17 cellular contexts compared by ENCODE assay signal in the genomic region with DNA sequence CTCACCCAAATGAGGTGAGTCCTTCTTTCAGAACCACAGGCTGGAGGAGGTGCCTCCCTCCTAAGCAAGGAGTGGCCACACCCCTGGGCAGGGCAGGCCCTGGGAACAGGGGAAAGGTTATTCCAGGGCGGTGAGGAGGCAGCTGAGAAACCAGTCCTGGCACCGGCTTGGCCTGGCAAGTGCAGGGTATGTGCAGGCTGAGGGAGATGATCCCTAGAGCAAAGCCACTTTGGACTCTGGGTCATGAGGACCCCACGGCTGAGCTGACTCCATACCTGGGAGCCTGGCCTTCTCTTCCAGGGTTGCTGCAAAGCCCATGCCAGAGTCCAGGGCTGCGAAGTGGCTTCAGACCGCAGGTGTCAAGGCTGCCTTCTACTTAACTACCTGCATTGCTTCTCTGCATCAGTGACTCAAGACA. TPM values are rescaled to one million over a fixed set of nuclear protein-coding genes. Genes with fewer than 3 reads are reported as not detected.
A peak's percentile ranks its signal among the peaks of the same experiment; 100 is the strongest.
DNase-seq lines count a peak whose midpoint lies in the region; ATAC-seq and TF ChIP-seq lines count a peak whose summit lies in the region.
"Had no signal": no experiment of that assay in that cellular context is flagged by ENCODE, and none has a peak within 500 bp of the region (broad histone marks: within the 10 kb centered on the region; RNA-seq: fewer than 3 reads in every experiment).

No MANE protein-coding gene starts in this region.

- no peaks in the 10 kb centered on the region for H3K27me3 ChIP-seq in upper lobe of left lung
- H3K27me3 ChIP-seq: cardiac muscle cell had no signal

- no peak overlapping the region for H3K27ac Mint-ChIP-seq in activated naive CD4-positive, alpha-beta T cell treated with anti-CD3 and anti-CD28 coated beads, Interleukin-2, amount 50 U/mL, for 72 hours
- H3K27ac Mint-ChIP-seq in activated naive CD4-positive, alpha-beta T cell treated with anti-CD3 and anti-CD28 coated beads, Interleukin-2, amount 10 ng/mL, durations not matched to agents 7 days and 5 days = no peak overlapping the region
- peak overlapping the region; percentile 98 for H3K27ac Mint-ChIP-seq in memory B cell
- H3K27ac Mint-ChIP-seq: activated CD4-positive, alpha-beta T cell treated with anti-CD3 and anti-CD28 coated beads, Interleukin-2, amount 10 ng/mL, durations not matched to agents 7 days and 5 days had no signal

- peaks cover 0 to 3% (median 0%) of the 10 kb centered on the region in 4 donors for H3K4me1 ChIP-seq in upper lobe of left lung

- H3K36me3 Mint-ChIP-seq in activated naive CD4-positive, alpha-beta T cell treated with anti-CD3 and anti-CD28 coated beads, Interleukin-2, amount 50 U/mL, for 72 hours = peaks cover 6 to 15% of the 10 kb centered on the region in 2 donors
- H3K36me3 Mint-ChIP-seq in activated naive CD4-positive, alpha-beta T cell treated with anti-CD3 and anti-CD28 coated beads, Interleukin-2, amount 10 ng/mL, durations not matched to agents 7 days and 5 days = peaks cover 9% of the 10 kb centered on the region
- peaks cover 4% of the 10 kb centered on the region for H3K36me3 Mint-ChIP-seq in memory B cell

- CTCF ChIA-PET in activated naive CD4-positive, alpha-beta T cell treated with anti-CD3 and anti-CD28 coated beads, Interleukin-2, amount 10 ng/mL, durations not matched to agents 7 days and 5 days (lab: Charles Lee) = no interaction called here

- H3K4me3 ChIP-seq in epithelial cell of esophagus (ENCODE audit: low read length) = no peak overlapping the region
- H3K4me3 ChIP-seq in upper lobe of left lung = no peak overlapping the region
- H3K4me3 ChIP-seq: cardiac muscle cell, K562, smooth muscle cell had no signal

- no peaks in the 10 kb centered on the region for H3K36me3 ChIP-seq in upper lobe of left lung
- H3K36me3 ChIP-seq: cardiac muscle cell had no signal

- H3K4me1 Mint-ChIP-seq in activated naive CD4-positive, alpha-beta T cell treated with anti-CD3 and anti-CD28 coated beads, Interleukin-2, amount 10 ng/mL, durations not matched to agents 7 days and 5 days = peaks cover 5% of the 10 kb centered on the region
- H3K4me1 Mint-ChIP-seq in memory B cell = peaks cover 3% of the 10 kb centered on the region

- no peak for TF ChIP-seq POLR2A in upper lobe of left lung (IDR thresholded peaks at IDR 0.05)

- H3K9me3 Mint-ChIP-seq in activated naive CD4-positive, alpha-beta T cell treated with anti-CD3 and anti-CD28 coated beads, Interleukin-2, amount 50 U/mL, for 72 hours = peaks cover 13 to 27% of the 10 kb centered on the region in 2 donors
- H3K9me3 Mint-ChIP-seq in activated naive CD4-positive, alpha-beta T cell treated with anti-CD3 and anti-CD28 coated beads, Interleukin-2, amount 10 ng/mL, durations not matched to agents 7 days and 5 days = peaks cover 23% of the 10 kb centered on the region
- H3K9me3 Mint-ChIP-seq in memory B cell = peaks cover 12% of the 10 kb centered on the region

- H3K27me3 Mint-ChIP-seq in activated naive CD4-positive, alpha-beta T cell treated with anti-CD3 and anti-CD28 coated beads, Interleukin-2, amount 10 ng/mL, durations not matched to agents 7 days and 5 days = peaks cover 22% of the 10 kb centered on the region
- H3K27me3 Mint-ChIP-seq in memory B cell = peaks cover 6% of the 10 kb centered on the region

- peak; percentile 35 to 39 for ATAC-seq in activated naive CD4-positive, alpha-beta T cell treated with anti-CD3 and anti-CD28 coated beads, Interleukin-2, amount 50 U/mL, for 72 hours
- ATAC-seq in memory B cell (ENCODE audit: low read depth) = no peak
- ATAC-seq in upper lobe of left lung (ENCODE audit: low FRiP score in 2 of 2) = peak; percentile 69 to 89
- ATAC-seq in HG03045 (IDR thresholded peaks at IDR 0.05; ENCODE audit: unreplicated experiment) = no peak
- no peak for ATAC-seq in HG03097 (IDR thresholded peaks at IDR 0.05; ENCODE audit: low FRiP score, unreplicated experiment)
- ATAC-seq: K562; naive thymus-derived CD8-positive, alpha-beta T cell had no signal

- H3K27ac ChIP-seq in upper lobe of left lung = no peak overlapping the region
- H3K27ac ChIP-seq: cardiac muscle cell had no signal

- no peak for DNase-seq in activated naive CD4-positive, alpha-beta T cell treated with anti-CD3 and anti-CD28 coated beads, Interleukin-2, amount 50 U/mL, for 72 hours (ENCODE audit: low spot score in 2 of 2)
- no peak for DNase-seq in activated naive CD4-positive, alpha-beta T cell treated with anti-CD3 and anti-CD28 coated beads, Interleukin-2, amount 10 ng/mL, durations not matched to agents 7 days and 5 days
- peak; percentile 74 for DNase-seq in epithelial cell of esophagus (ENCODE audit: low read depth)
- no peak for DNase-seq in memory B cell (ENCODE audit: low spot score in 2 of 2)
- DNase-seq in upper lobe of left lung = peak in 1 of 2 donors; percentile 87
- no peak for DNase-seq in NCI-H187 treated with DMSO at 0.1 percent for 48 hours (lab: John Stamatoyannopoulos, UW)
- DNase-seq: activated CD4-positive, alpha-beta T cell treated with anti-CD3 and anti-CD28 coated beads, Interleukin-2, amount 10 ng/mL, durations not matched to agents 7 days and 5 days; activated gamma-delta T cell treated with Interleukin-2 at 50 U/mL for 16 hours; erythroblast; NCI-H1694 treated with DMSO at 0.1 percent for 48 hours had no signal

- TF ChIP-seq CTCF in epithelial cell of esophagus (IDR thresholded peaks at IDR 0.05; ENCODE audit: insufficient read depth, low read depth, low read length, missing control alignments) = no peak
- no peak for TF ChIP-seq CTCF in upper lobe of left lung (IDR thresholded peaks at IDR 0.05)

- WGBS in upper lobe of left lung, 2 donors = 82 to 84% methylated on average over 4 to 5 of the region's 5 CpGs

- no peak overlapping the region for H3K4me3 Mint-ChIP-seq in activated naive CD4-positive, alpha-beta T cell treated with anti-CD3 and anti-CD28 coated beads, Interleukin-2, amount 10 ng/mL, durations not matched to agents 7 days and 5 days
- no peak overlapping the region for H3K4me3 Mint-ChIP-seq in memory B cell
- H3K4me3 Mint-ChIP-seq: activated CD4-positive, alpha-beta T cell treated with anti-CD3 and anti-CD28 coated beads, Interleukin-2, amount 10 ng/mL, durations not matched to agents 7 days and 5 days had no signal

- H3K9me3 ChIP-seq in upper lobe of left lung = no peaks in the 10 kb centered on the region

- TF ChIP-seq EP300 in upper lobe of left lung (IDR thresholded peaks at IDR 0.05) = no peak

RNA-seq across cellular contexts. Expression of a gene that starts 49.5 kb away (rescaled TPM):
- total RNA-seq in activated naive CD4-positive, alpha-beta T cell treated with anti-CD3 and anti-CD28 coated beads, Interleukin-2, amount 50 U/mL, for 72 hours = not detected
- total RNA-seq in upper lobe of left lung = 1 to 10 TPM in 2 of 6 donors, not detected in 4; 1.3 to 1.6 TPM
- total RNA-seq: activated CD4-positive, alpha-beta T cell treated with anti-CD3 and anti-CD28 coated beads, Interleukin-2, amount 10 ng/mL, durations not matched to agents 7 days and 5 days; cardiac muscle cell; K562; naive thymus-derived CD8-positive, alpha-beta T cell; smooth muscle cell; T-helper 1 cell treated with Interleukin-12 subunit alpha and Interleukin-12 subunit beta and Interleukin-4 antibody, amounts not matched to agents 30 ng/mL and 1 ng/mL, for 36 hours had no signal

Comparison
In these comparisons a context has a peak if more than half of its experiments do, and no peak if none do; other contexts are left out.
1. ATAC-seq: peak in activated naive CD4-positive, alpha-beta T cell treated with anti-CD3 and anti-CD28 coated beads, Interleukin-2, amount 50 U/mL, for 72 hours (2 of 2) and upper lobe of left lung (2 of 2); none in memory B cell (single experiment), HG03045 (single experiment) and HG03097 (single experiment).